26 cellular contexts compared by ENCODE assay signal in the genomic region with DNA sequence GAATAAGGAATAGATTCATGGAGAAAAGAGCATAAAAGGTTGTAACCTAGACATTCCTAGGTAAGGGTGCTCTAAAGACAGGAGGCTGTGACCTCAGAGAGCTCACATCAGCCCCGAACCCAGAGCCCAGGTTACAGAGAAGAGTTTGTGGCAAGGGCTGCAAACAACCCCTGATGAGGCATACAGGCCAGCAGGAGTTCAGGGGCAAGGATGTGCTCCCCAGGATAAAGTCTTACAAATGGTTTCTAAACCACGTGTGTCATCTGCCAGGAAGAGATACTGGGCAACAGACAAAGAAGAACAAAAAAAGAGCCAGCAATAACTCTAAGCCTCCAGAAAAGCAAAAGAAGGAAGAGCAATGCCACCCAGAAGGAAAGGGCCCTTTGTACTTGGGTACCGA. TPM values are rescaled to one million over a fixed set of nuclear protein-coding genes. Genes with fewer than 3 reads are reported as not detected.
A peak's percentile ranks its signal among the peaks of the same experiment; 100 is the strongest.
DNase-seq lines count a peak whose midpoint lies in the region; ATAC-seq, FAIRE-seq and TF ChIP-seq lines count a peak whose summit lies in the region.
"Had no signal": no experiment of that assay in that cellular context is flagged by ENCODE, and none has a peak within 500 bp of the region (broad histone marks: within the 10 kb centered on the region; RNA-seq: fewer than 3 reads in every experiment).

No MANE protein-coding gene starts in this region.

- H3K79me2 ChIP-seq in K562 (ENCODE audit: control insufficient read depth, insufficient read depth, low read length) (no peaks in the 10 kb centered on the region), osteoblast (ENCODE audit: insufficient read depth, low read length) (no peaks in the 10 kb centered on the region)

- 78% methylated on average over 3 of the region's 3 CpGs for WGBS in K562 (ENCODE audit: insufficient coverage, low coverage, missing lambda C conversion rate)

- ATAC-seq in T-helper 17 cell (no peak), K562 (no peak), GM19455 (IDR thresholded peaks at IDR 0.05; ENCODE audit: unreplicated experiment) (no peak)
- ATAC-seq: A549; activated CD8-positive, alpha-beta T cell treated with anti-CD3 and anti-CD28 coated beads for 36 hours; activated naive CD8-positive, alpha-beta T cell treated with anti-CD3 and anti-CD28 coated beads, Interleukin-2, amount 50 U/mL, for 24 hours; lower lobe of right lung; mucosa of descending colon; natural killer cell treated with Interleukin-12 subunit alpha and Interleukin-12 subunit beta and Interleukin-15 and Interleukin-18, amount 100 ng/mL, for 72 hours had no signal

- H4K20me1 ChIP-seq in K562 (replicated peaks; ENCODE audit: control insufficient read depth, insufficient read depth, low read length) (no peaks in the 10 kb centered on the region), osteoblast (ENCODE audit: insufficient read depth, low read length) (no peaks in the 10 kb centered on the region)

- no peak overlapping the region for H3K9ac ChIP-seq in K562 (ENCODE audit: insufficient read depth in 1 of 2, low read depth in 2 of 2, low read length in 2 of 2)

- TF ChIP-seq POLR2A in K562 (conservative IDR thresholded peaks at IDR 0.05): no peak

- TF ChIP-seq EP300 in K562 (IDR thresholded peaks at IDR 0.05; ENCODE audit: low read length): no peak

- peak overlapping the region; percentile 46 for H3K27ac Mint-ChIP-seq in activated CD4-positive, alpha-beta T cell treated with anti-CD3 and anti-CD28 coated beads, Interleukin-2, amount 10 ng/mL, durations not matched to agents 24 days and 14 days
- no peak overlapping the region for H3K27ac Mint-ChIP-seq in activated CD4-positive, alpha-beta T cell treated with anti-CD3 and anti-CD28 coated beads, Interleukin-2, amount 10 ng/mL, durations not matched to agents 7 days and 5 days
- H3K27ac Mint-ChIP-seq in T-helper 17 cell: no peak overlapping the region
- H3K27ac Mint-ChIP-seq: activated B cell treated with CpG ODN at 0.5 μM for 24 hours; activated CD8-positive, alpha-beta T cell treated with anti-CD3 and anti-CD28 coated beads for 36 hours; activated naive CD8-positive, alpha-beta T cell treated with anti-CD3 and anti-CD28 coated beads, Interleukin-2, amount 50 U/mL, for 24 hours; natural killer cell treated with Interleukin-12 subunit alpha and Interleukin-12 subunit beta and Interleukin-15 and Interleukin-18, amount 100 ng/mL, for 72 hours had no signal

- no peaks in the 10 kb centered on the region for H3K9me3 Mint-ChIP-seq in activated CD4-positive, alpha-beta T cell treated with anti-CD3 and anti-CD28 coated beads, Interleukin-2, amount 10 ng/mL, durations not matched to agents 24 days and 14 days
- no peaks in the 10 kb centered on the region for H3K9me3 Mint-ChIP-seq in activated CD4-positive, alpha-beta T cell treated with anti-CD3 and anti-CD28 coated beads, Interleukin-2, amount 10 ng/mL, durations not matched to agents 7 days and 5 days
- H3K9me3 Mint-ChIP-seq: activated B cell treated with CpG ODN at 0.5 μM for 24 hours; activated CD8-positive, alpha-beta T cell treated with anti-CD3 and anti-CD28 coated beads for 36 hours; activated naive CD8-positive, alpha-beta T cell treated with anti-CD3 and anti-CD28 coated beads, Interleukin-2, amount 50 U/mL, for 24 hours; natural killer cell treated with Interleukin-12 subunit alpha and Interleukin-12 subunit beta and Interleukin-15 and Interleukin-18, amount 100 ng/mL, for 72 hours had no signal

- POLR2A ChIA-PET in activated CD4-positive, alpha-beta T cell treated with anti-CD3 and anti-CD28 coated beads, Interleukin-2, amount 10 ng/mL, durations not matched to agents 7 days and 5 days (lab: Charles Lee): no interaction called here
- POLR2A ChIA-PET in K562 (lab: Yijun Ruan, JAX): interaction anchor here (0.7 to 1.7 kb wide), 2 partner anchors 10 to 117 kb away, joined by 3 to 5 read pairs; no protein-coding TSS in a partner anchor

- no peak for DNase-seq in activated CD4-positive, alpha-beta T cell treated with anti-CD3 and anti-CD28 coated beads, Interleukin-2, amount 10 ng/mL, durations not matched to agents 24 days and 14 days
- no peak for DNase-seq in activated CD4-positive, alpha-beta T cell treated with anti-CD3 and anti-CD28 coated beads, Interleukin-2, amount 10 ng/mL, durations not matched to agents 7 days and 5 days
- DNase-seq in T-helper 17 cell (no peak), K562 (ENCODE audit: extremely low read depth in 1 of 4, low spot score in 3 of 4) (peak in 1 of 4 experiments; percentile 23), osteoblast (ENCODE audit: insufficient read length, low spot score, missing footprints) (no peak), kidney tubule cell (ENCODE audit: low spot score) (no peak), BE2C (no peak)
- DNase-seq: activated B cell treated with CpG ODN at 0.5 μM for 24 hours; activated CD8-positive, alpha-beta T cell treated with anti-CD3 and anti-CD28 coated beads for 36 hours; activated gamma-delta T cell; activated naive CD8-positive, alpha-beta T cell treated with anti-CD3 and anti-CD28 coated beads, Interleukin-2, amount 50 U/mL, for 24 hours; effector CD8-positive, alpha-beta T cell; GF-D8; head of caudate nucleus; kidney glomerular epithelial cell; lower lobe of right lung; mucosa of descending colon; NCI-H1417 treated with DMSO at 0.1 percent for 48 hours; NCI-H2081 treated with DMSO at 0.1 percent for 48 hours; NCI-H446; small intestine; trophoblast cell had no signal

- H3K4me3 Mint-ChIP-seq in activated CD4-positive, alpha-beta T cell treated with anti-CD3 and anti-CD28 coated beads, Interleukin-2, amount 10 ng/mL, durations not matched to agents 24 days and 14 days: no peak overlapping the region
- no peak overlapping the region for H3K4me3 Mint-ChIP-seq in activated CD4-positive, alpha-beta T cell treated with anti-CD3 and anti-CD28 coated beads, Interleukin-2, amount 10 ng/mL, durations not matched to agents 7 days and 5 days
- H3K4me3 Mint-ChIP-seq in T-helper 17 cell: peak overlapping the region; percentile 36
- H3K4me3 Mint-ChIP-seq: activated B cell treated with CpG ODN at 0.5 μM for 24 hours; activated CD8-positive, alpha-beta T cell treated with anti-CD3 and anti-CD28 coated beads for 36 hours; activated naive CD8-positive, alpha-beta T cell treated with anti-CD3 and anti-CD28 coated beads, Interleukin-2, amount 50 U/mL, for 24 hours; natural killer cell treated with Interleukin-12 subunit alpha and Interleukin-12 subunit beta and Interleukin-15 and Interleukin-18, amount 100 ng/mL, for 72 hours had no signal

- CTCF ChIA-PET in activated CD4-positive, alpha-beta T cell treated with anti-CD3 and anti-CD28 coated beads, Interleukin-2, amount 10 ng/mL, durations not matched to agents 7 days and 5 days (lab: Charles Lee): no interaction called here
- CTCF ChIA-PET in K562 (lab: Yijun Ruan, JAX; ENCODE audit: low intra/inter-chr PET ratio): no interaction called here

- peaks cover 22% of the 10 kb centered on the region for H3K4me1 Mint-ChIP-seq in activated CD4-positive, alpha-beta T cell treated with anti-CD3 and anti-CD28 coated beads, Interleukin-2, amount 10 ng/mL, durations not matched to agents 24 days and 14 days
- H3K4me1 Mint-ChIP-seq in activated CD4-positive, alpha-beta T cell treated with anti-CD3 and anti-CD28 coated beads, Interleukin-2, amount 10 ng/mL, durations not matched to agents 7 days and 5 days: peaks cover 23% of the 10 kb centered on the region
- H3K4me1 Mint-ChIP-seq in T-helper 17 cell: peaks cover 17% of the 10 kb centered on the region
- H3K4me1 Mint-ChIP-seq: activated B cell treated with CpG ODN at 0.5 μM for 24 hours had no signal

- no peak for FAIRE-seq in K562 (lab: Jason Lieb, UNC)
- FAIRE-seq: A549, H54, small intestine had no signal

- intact Hi-C loops in activated CD4-positive, alpha-beta T cell treated with anti-CD3 and anti-CD28 coated beads, Interleukin-2, amount 10 ng/mL, durations not matched to agents 24 days and 14 days (cut with micrococcal nuclease): no loop called here
- intact Hi-C loops in K562 (cut with micrococcal nuclease): no loop called here

- H3K4me3 ChIP-seq in K562 (no peak overlapping the region), osteoblast (ENCODE audit: insufficient read depth, low read length) (no peak overlapping the region), BE2C (ENCODE audit: low read depth, low read length) (no peak overlapping the region)
- H3K4me3 ChIP-seq: A549, lower lobe of right lung, mucosa of descending colon had no signal

- in situ Hi-C loops in K562 (cut with MboI): no loop called here

- H3K4me2 ChIP-seq in K562 (ENCODE audit: insufficient read depth, low read length) (no peak overlapping the region), osteoblast (ENCODE audit: insufficient read depth, low read length) (peak overlapping the region; percentile 9)
- H3K4me2 ChIP-seq: A549 had no signal

- no TSS peak for BruUV-seq in K562 (replicated peaks; lab: Mats Ljungman, UMichigan)

- H2AFZ ChIP-seq in K562 (ENCODE audit: low read depth, low read length) (no peak overlapping the region), osteoblast (ENCODE audit: low read length) (peak overlapping the region; percentile 11)

- no peaks in the 10 kb centered on the region for H3K9me1 ChIP-seq in K562 (ENCODE audit: control insufficient read depth, insufficient read depth, low read length)

- TF ChIP-seq RAD21 in K562 (CRISPR knock-in tag; conservative IDR thresholded peaks at IDR 0.05 in 1 of 2, IDR thresholded peaks at IDR 0.05 in 1 of 2): no peak

- no peak for TF ChIP-seq CTCF in K562 (IDR thresholded peaks at IDR 0.05 in 2 of 3, conservative IDR thresholded peaks at IDR 0.05 in 1 of 3; ENCODE audit: insufficient read depth in 2 of 3, low read depth in 1 of 3, low read length in 3 of 3)
- no peak for TF ChIP-seq CTCF in osteoblast (IDR thresholded peaks at IDR 0.05; ENCODE audit: extremely low read depth, low read depth, low read length)
- no peak for TF ChIP-seq CTCF in BE2C (IDR thresholded peaks at IDR 0.05; ENCODE audit: low read depth, low read length)

- peaks cover 61% of the 10 kb centered on the region for H3K36me3 Mint-ChIP-seq in activated CD4-positive, alpha-beta T cell treated with anti-CD3 and anti-CD28 coated beads, Interleukin-2, amount 10 ng/mL, durations not matched to agents 24 days and 14 days (ENCODE audit: low read depth)
- H3K36me3 Mint-ChIP-seq in activated CD4-positive, alpha-beta T cell treated with anti-CD3 and anti-CD28 coated beads, Interleukin-2, amount 10 ng/mL, durations not matched to agents 7 days and 5 days (ENCODE audit: low read depth): peaks cover 65% of the 10 kb centered on the region
- peaks cover 13% of the 10 kb centered on the region for H3K36me3 Mint-ChIP-seq in T-helper 17 cell (ENCODE audit: low read depth)

- no peaks in the 10 kb centered on the region for H3K27me3 Mint-ChIP-seq in activated CD4-positive, alpha-beta T cell treated with anti-CD3 and anti-CD28 coated beads, Interleukin-2, amount 10 ng/mL, durations not matched to agents 24 days and 14 days
- no peaks in the 10 kb centered on the region for H3K27me3 Mint-ChIP-seq in activated CD4-positive, alpha-beta T cell treated with anti-CD3 and anti-CD28 coated beads, Interleukin-2, amount 10 ng/mL, durations not matched to agents 7 days and 5 days
- no peaks in the 10 kb centered on the region for H3K27me3 Mint-ChIP-seq in T-helper 17 cell
- H3K27me3 Mint-ChIP-seq: activated B cell treated with CpG ODN at 0.5 μM for 24 hours; activated CD8-positive, alpha-beta T cell treated with anti-CD3 and anti-CD28 coated beads for 36 hours; activated naive CD8-positive, alpha-beta T cell treated with anti-CD3 and anti-CD28 coated beads, Interleukin-2, amount 50 U/mL, for 24 hours; natural killer cell treated with Interleukin-12 subunit alpha and Interleukin-12 subunit beta and Interleukin-15 and Interleukin-18, amount 100 ng/mL, for 72 hours had no signal

- H3K9me3 ChIP-seq in T-helper 17 cell (ENCODE audit: control insufficient read depth, low read length, poor library complexity, severe bottlenecking) (no peaks in the 10 kb centered on the region), K562 (replicated peaks; ENCODE audit: control insufficient read depth, insufficient read depth, low read depth, low read length) (no peaks in the 10 kb centered on the region), osteoblast (ENCODE audit: low read depth, low read length) (no peaks in the 10 kb centered on the region), BE2C (no peaks in the 10 kb centered on the region)
- H3K9me3 ChIP-seq: A549, lower lobe of right lung, mucosa of descending colon had no signal

- H3K27me3 ChIP-seq in K562 (ENCODE audit: control insufficient read depth in 2 of 2, insufficient read depth in 2 of 2, low read length in 2 of 2) (no peaks in the 10 kb centered on the region), osteoblast (ENCODE audit: insufficient read depth, low read length) (no peaks in the 10 kb centered on the region), BE2C (no peaks in the 10 kb centered on the region)

- H3K36me3 ChIP-seq in K562 (ENCODE audit: control insufficient read depth, insufficient read depth, low read length) (peaks cover 93% of the 10 kb centered on the region), osteoblast (ENCODE audit: insufficient read depth, low read length) (peaks cover 9% of the 10 kb centered on the region), BE2C (peaks cover 66% of the 10 kb centered on the region)

- no peak overlapping the region for H3K27ac ChIP-seq in K562 (ENCODE audit: extremely low read depth, low read depth, low read length)
- H3K27ac ChIP-seq in osteoblast (ENCODE audit: low read depth, low read length): peak overlapping the region; percentile 69
- H3K27ac ChIP-seq: A549, lower lobe of right lung had no signal

- H3K4me1 ChIP-seq in K562 (replicated peaks in 1 of 2; ENCODE audit: control insufficient read depth in 2 of 2, insufficient read depth in 2 of 2, low read length in 2 of 2): no peaks in the 10 kb centered on the region
- H3K4me1 ChIP-seq in osteoblast (ENCODE audit: insufficient read depth, low read length): peaks cover 30% of the 10 kb centered on the region
- H3K4me1 ChIP-seq in BE2C: no peaks in the 10 kb centered on the region
- H3K4me1 ChIP-seq: lower lobe of right lung had no signal

RNA-seq across cellular contexts. Expression of a gene that starts 27.7 kb away (rescaled TPM):
- total RNA-seq in activated CD4-positive, alpha-beta T cell treated with anti-CD3 and anti-CD28 coated beads, Interleukin-2, amount 10 ng/mL, durations not matched to agents 24 days and 14 days: 94.6 and 96.3 TPM in 2 replicates
- 100 to 1,000 TPM; 139 to 173 TPM for total RNA-seq in activated CD4-positive, alpha-beta T cell treated with anti-CD3 and anti-CD28 coated beads, Interleukin-2, amount 10 ng/mL, durations not matched to agents 7 days and 5 days
- total RNA-seq in T-helper 17 cell: 10 to 100 TPM in 1 of 2 donors, 1 to 10 TPM in 1; 8.8 to 38.7 TPM
- 177 and 316 TPM in 2 replicates for total RNA-seq in K562 (2011; cell fraction: chromatin; rRNA removed; ENCODE audit: low replicate concordance)
- total RNA-seq in K562 (2011; cell fraction: nucleolus; rRNA removed): 101 and 122 TPM in 2 replicates
- 178 and 208 TPM in 2 replicates for total RNA-seq in K562 (2011; cell fraction: nucleoplasm; rRNA removed)
- 47.2 and 50.6 TPM in 2 replicates for total RNA-seq in K562 (2014; rRNA removed)
- total RNA-seq in K562 (2014; rRNA removed; fragmentation: Illumina TruSeq; extraction: Trizol): 75.9 and 83.0 TPM in 2 replicates
- 65.1 and 70.1 TPM in 2 replicates for total RNA-seq in K562 (2015; rRNA removed; fragmentation: Illumina TruSeq; extraction: Trizol)
- 103 and 127 TPM in 2 replicates for total RNA-seq in K562 (2021)
- polyA plus RNA-seq in K562 (2011; rRNA removed): 75.0 and 124 TPM in 2 replicates
- 54.9 and 63.1 TPM in 2 replicates for polyA plus RNA-seq in K562 (2011; cell fraction: cytosol; rRNA removed)
- polyA plus RNA-seq in K562 (2011; cell fraction: nucleus; rRNA removed): 114 and 154 TPM in 2 replicates
- polyA plus RNA-seq in K562 (2012): 71.2 and 97.6 TPM in 2 replicates
- polyA plus RNA-seq in K562 (2014; fragmentation: Illumina TruSeq; extraction: Trizol): 78.8 and 86.1 TPM in 2 replicates
- polyA plus RNA-seq in K562 (2014; fragmentation: Nextera tagmentation; extraction: Ambion mirVana): 10 to 100 TPM; 21.5 to 97.7 TPM
- polyA plus RNA-seq in K562 (2014; rRNA removed): 94.6 and 97.2 TPM in 2 replicates
- polyA minus RNA-seq in K562 (2011; rRNA and poly(A)+ RNA removed): 201 and 283 TPM in 2 replicates
- 50.1 and 65.9 TPM in 2 replicates for polyA minus RNA-seq in K562 (2011; cell fraction: cytosol; rRNA and poly(A)+ RNA removed)
- 111 and 112 TPM in 2 replicates for polyA minus RNA-seq in K562 (2011; cell fraction: nucleus; rRNA and poly(A)+ RNA removed)
- 8.0 TPM in 2 replicates for total RNA-seq in osteoblast
- polyA plus RNA-seq in BE2C (2012; ENCODE audit: insufficient read depth, insufficient read length, low read depth): 15.3 TPM
